Comparison of ENCODE assay signal across 26 cellular contexts in the genomic region with DNA sequence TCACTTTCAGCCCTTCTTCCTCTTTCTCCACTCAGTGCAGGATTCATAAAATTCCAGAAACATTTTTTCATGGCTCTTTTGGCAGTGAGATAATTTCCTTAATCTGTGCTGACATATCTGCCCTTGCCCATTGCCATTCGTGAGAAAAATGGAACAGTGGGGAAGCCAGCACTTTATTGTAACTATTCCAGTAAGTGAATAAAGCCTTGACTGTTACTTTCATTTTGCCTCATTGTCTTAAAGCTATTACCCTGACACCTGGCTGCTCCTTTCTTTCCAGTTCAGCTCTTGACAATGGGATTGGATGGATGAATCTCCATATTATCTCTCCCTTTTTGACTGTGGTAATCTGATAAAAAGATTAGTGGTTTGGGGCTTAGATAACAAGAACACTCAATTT.
DNase-seq lines count a peak whose midpoint lies in the region; ATAC-seq and TF ChIP-seq lines count a peak whose summit lies in the region.
"Had no signal": no experiment of that assay in that cellular context is flagged by ENCODE, and none has a peak within 500 bp of the region (broad histone marks: within the 10 kb centered on the region; RNA-seq: fewer than 3 reads in every experiment).

No MANE protein-coding gene starts in this region.

- no peak overlapping the region for H4K5ac ChIP-seq in IMR-90 (ENCODE audit: low read depth, low read length)

- H2AK9ac ChIP-seq in IMR-90 (replicated peaks; ENCODE audit: low read depth, low read length, poor library complexity) = no peak overlapping the region

- CTCF ChIA-PET in IMR-90 (lab: Yijun Ruan, JAX) = no interaction called here

- no peaks in the 10 kb centered on the region for H3K9me3 ChIP-seq in IMR-90 (ENCODE audit: control insufficient read depth, insufficient read depth, low read length)
- H3K9me3 ChIP-seq in adipocyte (ENCODE audit: control insufficient read depth, low read length) = no peaks in the 10 kb centered on the region
- H3K9me3 ChIP-seq: adrenal gland, HAP-1, psoas muscle, suprapubic skin, vagina had no signal

- BruUV-seq in IMR-90 (replicated peaks; lab: Mats Ljungman, UMichigan) = no TSS peak

- H3K4me2 ChIP-seq in IMR-90 (ENCODE audit: low read depth, low read length) = peak overlapping the region; percentile 13; the same call in 1 of the 2 replicates
- H3K4me2 ChIP-seq: hepatocyte had no signal

- dilution Hi-C loops in IMR-90 (cut with HindIII; ENCODE audit: low sequenced_read_pairs, unreplicated experiment) = no loop called here

- no peaks in the 10 kb centered on the region for H3K9me1 ChIP-seq in IMR-90 (ENCODE audit: insufficient read depth, low read length)

- no peak overlapping the region for H2BK5ac ChIP-seq in IMR-90 (ENCODE audit: low read depth, low read length, poor library complexity, severe bottlenecking)

- WGBS in IMR-90 (ENCODE audit: extremely low coverage in 2 of 2, insufficient read length in 1 of 2), 2 experiments = no CpG with 5 or more reads among the region's 1 CpG

- H3K27ac ChIP-seq in IMR-90 (ENCODE audit: insufficient read depth, low read length) = no peak overlapping the region
- H3K27ac ChIP-seq: adrenal gland, C4-2B, dorsolateral prefrontal cortex, foreskin keratinocyte, hepatocyte, psoas muscle, skin epidermis, suprapubic skin, vagina had no signal

- no peak overlapping the region for H3K9ac ChIP-seq in IMR-90 (ENCODE audit: low read depth, low read length)
- no peak overlapping the region for H3K9ac ChIP-seq in adipocyte (ENCODE audit: low read length)

- no peaks in the 10 kb centered on the region for H3K79me1 ChIP-seq in IMR-90 (ENCODE audit: low read depth in 1 of 2, low read length in 2 of 2)

- POLR2A ChIA-PET in IMR-90 (lab: Charles Lee; ENCODE audit: unreplicated experiment) = interaction anchor here (0.6 kb wide), 1 partner anchor 21 kb away, joined by 3 read pairs; no protein-coding TSS in a partner anchor

- no peak for TF ChIP-seq RAD21 in IMR-90 (IDR thresholded peaks at IDR 0.05; ENCODE audit: low read length)

- in situ Hi-C loops in IMR-90 (cut with MboI; ENCODE audit: low sequenced_read_pairs) = no loop called here

- TF ChIP-seq POLR2A in IMR-90 (IDR thresholded peaks at IDR 0.05; ENCODE audit: low read depth, low read length) = no peak

- H3K27me3 ChIP-seq in IMR-90 (ENCODE audit: control insufficient read depth, insufficient read depth, low read length) (no peaks in the 10 kb centered on the region), adipocyte (replicated peaks; ENCODE audit: control insufficient read depth, insufficient read depth, low read length) (no peaks in the 10 kb centered on the region)
- H3K27me3 ChIP-seq: adrenal gland, dorsolateral prefrontal cortex, foreskin keratinocyte, hepatocyte, suprapubic skin, vagina had no signal

- H2AFZ ChIP-seq in IMR-90 (replicated peaks; ENCODE audit: low read length, poor library complexity) = no peak overlapping the region
- H2AFZ ChIP-seq: hepatocyte had no signal

- H3K14ac ChIP-seq in IMR-90 (replicated peaks; ENCODE audit: low read depth, low read length) = no peak overlapping the region

- no peak overlapping the region for H2BK120ac ChIP-seq in IMR-90 (ENCODE audit: low read depth, low read length)

- ATAC-seq in IMR-90 (ENCODE audit: low read depth) (no peak), GM18867 (IDR thresholded peaks at IDR 0.05; ENCODE audit: unreplicated experiment) (no peak), GM19467 (IDR thresholded peaks at IDR 0.05; ENCODE audit: unreplicated experiment) (no peak)
- ATAC-seq: activated CD8-positive, alpha-beta T cell treated with anti-CD3 and anti-CD28 coated beads, Interleukin-2, amount 10 ng/mL, durations not matched to agents 7 days and 5 days; foreskin keratinocyte; left ventricle myocardium superior; psoas muscle; stimulated activated effector memory CD8-positive, alpha-beta T cell treated with anti-CD3 and anti-CD28 coated beads, Interleukin-12 subunit alpha, Interleukin-12 subunit beta, amount 100 ng/mL, for 72 hours had no signal

- no peak overlapping the region for H2BK15ac ChIP-seq in IMR-90 (ENCODE audit: low read depth, low read length)

- H2BK20ac ChIP-seq in IMR-90 (ENCODE audit: low read depth, low read length) = no peak overlapping the region

- H3K4me1 ChIP-seq in IMR-90 (ENCODE audit: control insufficient read depth, insufficient read depth, low read length) = no peaks in the 10 kb centered on the region
- no peaks in the 10 kb centered on the region for H3K4me1 ChIP-seq in adipocyte (ENCODE audit: control insufficient read depth, insufficient read depth, low read length)
- H3K4me1 ChIP-seq: adrenal gland, foreskin keratinocyte, HAP-1, psoas muscle, suprapubic skin, vagina had no signal

- no peak overlapping the region for H2AK5ac ChIP-seq in IMR-90 (ENCODE audit: low read depth, low read length)

- no peak for TF ChIP-seq CTCF in IMR-90 (conservative IDR thresholded peaks at IDR 0.05; ENCODE audit: low read depth, low read length)

- DNase-seq in D341Med (ENCODE audit: low spot score) = peak; percentile 49
- DNase-seq in IMR-90 = peak; percentile 7
- peak; percentile 34 for DNase-seq in adipocyte (ENCODE audit: low read depth)
- DNase-seq in iris pigment epithelial cell (ENCODE audit: low read depth) = peak; percentile 7
- no peak for DNase-seq in RPMI8226
- no peak for DNase-seq in NCI-H526 (lab: John Stamatoyannopoulos, UW)
- DNase-seq: activated CD8-positive, alpha-beta T cell treated with anti-CD3 and anti-CD28 coated beads, Interleukin-2, amount 10 ng/mL, durations not matched to agents 7 days and 5 days; adrenal gland; dorsolateral prefrontal cortex; foreskin keratinocyte; KBM-7; left ventricle myocardium superior; NCI-H1694 treated with DMSO at 0.1 percent for 48 hours; NCI-H510A; psoas muscle; stimulated activated CD4-positive, alpha-beta T cell treated with anti-CD3 and anti-CD28 coated beads, Interleukin-1b, Interleukin-23, amount 100 ng/mL, for 48 hours; T1000 had no signal

- no peak overlapping the region for H4K91ac ChIP-seq in IMR-90 (ENCODE audit: insufficient read depth, low read depth, low read length)

- no peak overlapping the region for H3K4ac ChIP-seq in IMR-90 (ENCODE audit: low read depth, low read length)

- intact Hi-C loops in IMR-90 (cut with micrococcal nuclease) = no loop called here

- H3K56ac ChIP-seq in IMR-90 (ENCODE audit: extremely low read depth, insufficient read depth, low read length) = no peak overlapping the region

- H3K4me3 ChIP-seq in IMR-90 (ENCODE audit: insufficient read depth, low read depth, low read length) (no peak overlapping the region), adipocyte (ENCODE audit: low read length) (no peak overlapping the region)
- H3K4me3 ChIP-seq: adrenal gland, dorsolateral prefrontal cortex, HAP-1, hepatocyte, psoas muscle, skin epidermis, suprapubic skin, vagina had no signal

- no peak overlapping the region for H3K18ac ChIP-seq in IMR-90 (ENCODE audit: low read depth, low read length)

- no peaks in the 10 kb centered on the region for H4K20me1 ChIP-seq in IMR-90 (ENCODE audit: insufficient read depth, low read length)

- no peaks in the 10 kb centered on the region for H3K36me3 ChIP-seq in IMR-90 (ENCODE audit: control insufficient read depth, insufficient read depth, low read length)
- no peaks in the 10 kb centered on the region for H3K36me3 ChIP-seq in adipocyte (ENCODE audit: control insufficient read depth, insufficient read depth, low read length, severe bottlenecking)
- H3K36me3 ChIP-seq: adrenal gland, HAP-1, suprapubic skin, vagina had no signal

- no peak overlapping the region for H4K8ac ChIP-seq in IMR-90 (ENCODE audit: low read depth in 2 of 2, low read length in 2 of 2)

- H3K23ac ChIP-seq in IMR-90 (ENCODE audit: low read depth, low read length) = no peak overlapping the region

TF ChIP-seq in IMR-90, 13 proteins besides CTCF, POLR2A, EP300 and RAD21:
- TF ChIP-seq MAFK (IDR thresholded peaks at IDR 0.05; ENCODE audit: low read depth, low read length) (no peak), FOS (IDR thresholded peaks at IDR 0.05; ENCODE audit: low read depth, low read length) (no peak), MAZ (IDR thresholded peaks at IDR 0.05; ENCODE audit: borderline replicate concordance, low read depth, low read length) (no peak), RFX5 (IDR thresholded peaks at IDR 0.05; ENCODE audit: low read depth, low read length) (no peak), RCOR1 (IDR thresholded peaks at IDR 0.05; ENCODE audit: insufficient replicate concordance, low read length) (no peak), SMC3 (IDR thresholded peaks at IDR 0.05; ENCODE audit: low read depth, low read length) (no peak), NFE2L2 (IDR thresholded peaks at IDR 0.05; ENCODE audit: low read depth, low read length) (no peak), BHLHE40 (IDR thresholded peaks at IDR 0.05; ENCODE audit: low read depth, low read length) (no peak), CHD1 (IDR thresholded peaks at IDR 0.05; ENCODE audit: low read depth, low read length) (no peak), MXI1 (IDR thresholded peaks at IDR 0.05; ENCODE audit: borderline replicate concordance, low read depth, low read length) (no peak), CEBPB (IDR thresholded peaks at IDR 0.05; ENCODE audit: low read depth, low read length) (no peak)
- TF ChIP-seq, protein P1, sequence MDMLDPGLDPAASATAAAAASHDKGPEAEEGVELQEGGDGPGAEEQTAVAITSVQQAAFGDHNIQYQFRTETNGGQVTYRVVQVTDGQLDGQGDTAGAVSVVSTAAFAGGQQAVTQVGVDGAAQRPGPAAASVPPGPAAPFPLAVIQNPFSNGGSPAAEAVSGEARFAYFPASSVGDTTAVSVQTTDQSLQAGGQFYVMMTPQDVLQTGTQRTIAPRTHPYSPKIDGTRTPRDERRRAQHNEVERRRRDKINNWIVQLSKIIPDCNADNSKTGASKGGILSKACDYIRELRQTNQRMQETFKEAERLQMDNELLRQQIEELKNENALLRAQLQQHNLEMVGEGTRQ (IDR thresholded peaks at IDR 0.05; ENCODE audit: low read depth, low read length) = no peak
- TF ChIP-seq, protein P2, sequence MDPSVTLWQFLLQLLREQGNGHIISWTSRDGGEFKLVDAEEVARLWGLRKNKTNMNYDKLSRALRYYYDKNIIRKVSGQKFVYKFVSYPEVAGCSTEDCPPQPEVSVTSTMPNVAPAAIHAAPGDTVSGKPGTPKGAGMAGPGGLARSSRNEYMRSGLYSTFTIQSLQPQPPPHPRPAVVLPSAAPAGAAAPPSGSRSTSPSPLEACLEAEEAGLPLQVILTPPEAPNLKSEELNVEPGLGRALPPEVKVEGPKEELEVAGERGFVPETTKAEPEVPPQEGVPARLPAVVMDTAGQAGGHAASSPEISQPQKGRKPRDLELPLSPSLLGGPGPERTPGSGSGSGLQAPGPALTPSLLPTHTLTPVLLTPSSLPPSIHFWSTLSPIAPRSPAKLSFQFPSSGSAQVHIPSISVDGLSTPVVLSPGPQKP (IDR thresholded peaks at IDR 0.05; ENCODE audit: borderline replicate concordance, low read depth, low read length) = no peak

Comparison
In these comparisons a context has a peak if more than half of its experiments do, and no peak if none do; other contexts are left out.
1. DNase-seq: peak in D341Med (single experiment), IMR-90 (single experiment), adipocyte (single experiment) and iris pigment epithelial cell (single experiment); none in RPMI8226 (single experiment) and NCI-H526 (0 of 2).